Comparison of ENCODE assay signal across 8 cellular contexts in genomic region chr7:28853834-28854749, GRCh38.
A peak's percentile ranks its signal among the peaks of the same experiment; 100 is the strongest.
DNase-seq lines count a peak whose midpoint lies in the region; ATAC-seq and TF ChIP-seq lines count a peak whose summit lies in the region.

No MANE protein-coding gene starts in this region.

- peak overlapping the region; percentile 46 for H3K9ac ChIP-seq in Karpas-422 (ENCODE audit: low read length)

- peak overlapping the region; percentile 73 for H3K4me2 ChIP-seq in Karpas-422 (ENCODE audit: low read depth, low read length, poor library complexity, severe bottlenecking)

- WGBS in ovary, 3 donors, result 4 to 8% (median 7%) methylated on average over 61 to 63 of the region's 63 CpGs

- H3K79me2 ChIP-seq in Karpas-422 (ENCODE audit: low read length), result no peaks in the 10 kb centered on the region

- H4K20me1 ChIP-seq in Karpas-422 (ENCODE audit: insufficient read depth, low read depth, low read length), result no peaks in the 10 kb centered on the region

- H3K9me2 ChIP-seq in Karpas-422 (replicated peaks; ENCODE audit: insufficient read depth, low read length), result no peaks in the 10 kb centered on the region

- no peaks in the 10 kb centered on the region for H3K9me3 ChIP-seq in Karpas-422 (ENCODE audit: low read length)
- H3K9me3 ChIP-seq in ovary, result no peaks in the 10 kb centered on the region
- H3K9me3 ChIP-seq in tibial artery, result no peaks in the 10 kb centered on the region

- intact Hi-C loops in activated naive CD4-positive, alpha-beta T cell treated with anti-CD3 and anti-CD28 coated beads for 36 hours (cut with micrococcal nuclease), result loop anchor here (1.0 to 2.0 kb wide), 3 partner anchors 441 to 557 kb away; partner anchors contain the start of gene CREB5
- intact Hi-C loops in Right ventricle myocardium superior (cut with DNase I), result loop anchor here (2.0 to 5.0 kb wide), 2 partner anchors 447 to 465 kb away; no protein-coding TSS in a partner anchor
- intact Hi-C loops in ovary (cut with DNase I), result loop anchor here in 3 of 4 donors (5.0 to 10.0 kb wide), 4 partner anchors 462 to 879 kb away; no protein-coding TSS in a partner anchor
- intact Hi-C loops in tibial artery (cut with DNase I; ENCODE audit: low total_unique reads), result loop anchor here (2.0 to 10.0 kb wide), 4 partner anchors 239 to 559 kb away; no protein-coding TSS in a partner anchor

- H3K27ac Mint-ChIP-seq in activated naive CD4-positive, alpha-beta T cell treated with anti-CD3 and anti-CD28 coated beads for 36 hours, result no peak overlapping the region

- H3K36me3 ChIP-seq in Karpas-422 (ENCODE audit: insufficient read depth, low read length), result no peaks in the 10 kb centered on the region
- H3K36me3 ChIP-seq in ovary, result no peaks in the 10 kb centered on the region
- no peaks in the 10 kb centered on the region for H3K36me3 ChIP-seq in tibial artery

- peak overlapping the region; percentile 45 for H3K4me3 Mint-ChIP-seq in activated naive CD4-positive, alpha-beta T cell treated with anti-CD3 and anti-CD28 coated beads for 36 hours

- H3K27me3 Mint-ChIP-seq in activated naive CD4-positive, alpha-beta T cell treated with anti-CD3 and anti-CD28 coated beads for 36 hours (ENCODE audit: low read depth), result peaks cover 47% of the 10 kb centered on the region

- TF ChIP-seq CTCF in ovary (IDR thresholded peaks at IDR 0.05) (peak; percentile 66 to 87 (median 80)), tibial artery (IDR thresholded peaks at IDR 0.05) (peak; percentile 86 to 91)

- TF ChIP-seq EP300 in ovary (IDR thresholded peaks at IDR 0.05), result no peak

- no peak overlapping the region for H3K27ac ChIP-seq in Karpas-422 (ENCODE audit: low read length)
- H3K27ac ChIP-seq in ovary, result no peak overlapping the region
- no peak overlapping the region for H3K27ac ChIP-seq in tibial artery

- H3K4me1 Mint-ChIP-seq in activated naive CD4-positive, alpha-beta T cell treated with anti-CD3 and anti-CD28 coated beads for 36 hours (ENCODE audit: low read depth), result peaks cover 11% of the 10 kb centered on the region

- H2AFZ ChIP-seq in Karpas-422 (ENCODE audit: low read length), result peak overlapping the region; percentile 79; the same call in 1 of the 2 replicates

- peak; percentile 91 for DNase-seq in Daoy (ENCODE audit: low read depth)
- DNase-seq in Karpas-422, result peak; percentile 89
- peak; percentile 83 for DNase-seq in SHP77 treated with DMSO at 0.1 percent for 48 hours (lab: John Stamatoyannopoulos, UW)
- peak; percentile 76 for DNase-seq in activated naive CD4-positive, alpha-beta T cell treated with anti-CD3 and anti-CD28 coated beads for 36 hours
- DNase-seq in Right ventricle myocardium superior, result peak; percentile 90
- peak; percentile 55 to 84 (median 69) for DNase-seq in ovary
- peak; percentile 72 to 87 for DNase-seq in tibial artery

- H3K4me3 ChIP-seq in Karpas-422 (ENCODE audit: low read length) (peak overlapping the region; percentile 62), ovary (peak overlapping the region; percentile 45), tibial artery (peak overlapping the region; percentile 50 to 66)

- H3K9me3 Mint-ChIP-seq in activated naive CD4-positive, alpha-beta T cell treated with anti-CD3 and anti-CD28 coated beads for 36 hours, result no peaks in the 10 kb centered on the region

- H3K4me1 ChIP-seq in Karpas-422 (ENCODE audit: low read length) (peaks cover 10% of the 10 kb centered on the region), ovary (ENCODE audit: insufficient read depth) (no peaks in the 10 kb centered on the region), tibial artery (peaks cover 0 to 12% (median 9%) of the 10 kb centered on the region in 4 donors)

- CTCF ChIA-PET in activated naive CD4-positive, alpha-beta T cell treated with anti-CD3 and anti-CD28 coated beads for 36 hours (lab: Charles Lee), result interaction anchor here (0.6 to 1.7 kb wide), 6 partner anchors 17 to 500 kb away, joined by 3 to 6 read pairs (median 4); no protein-coding TSS in a partner anchor

- H3K36me3 Mint-ChIP-seq in activated naive CD4-positive, alpha-beta T cell treated with anti-CD3 and anti-CD28 coated beads for 36 hours (ENCODE audit: low read depth), result peaks cover 2% of the 10 kb centered on the region

- TF ChIP-seq POLR2A in ovary (IDR thresholded peaks at IDR 0.05), result peak; percentile 10

- ATAC-seq in GM21825 (IDR thresholded peaks at IDR 0.05; ENCODE audit: unreplicated experiment) (peak; percentile 99), Right ventricle myocardium superior (ENCODE audit: poor library complexity) (peak; percentile 99)

- H3K27me3 ChIP-seq in Karpas-422 (ENCODE audit: low read length) (no peaks in the 10 kb centered on the region), ovary (no peaks in the 10 kb centered on the region), tibial artery (peaks cover 0 to 13% of the 10 kb centered on the region in 2 donors)
